8 cellular contexts compared by ENCODE assay signal in genomic region chr20:1802385-1803215, GRCh38.
A peak's percentile ranks its signal among the peaks of the same experiment; 100 is the strongest.
DNase-seq lines count a peak whose midpoint lies in the region; ATAC-seq and TF ChIP-seq lines count a peak whose summit lies in the region.

No MANE protein-coding gene starts in this region.

- DNase-seq in H4 (ENCODE audit: low spot score) (peak; percentile 39), NOMO-1 treated with dmso at 0.1 percent for 144 hours (lab: John Stamatoyannopoulos, UW; ENCODE audit: unreplicated experiment) (peak; percentile 84), amniotic stem cell (lab: John Stamatoyannopoulos, UW) (peak; percentile 35), right atrium auricular region (ENCODE audit: low spot score) (peak; percentile 81), posterior cingulate gyrus (peak; percentile 80 to 98 (median 90)), NCI-H510A treated with DMSO at 0.1 percent for 48 hours (lab: John Stamatoyannopoulos, UW) (no peak)

- ATAC-seq in GM18909 (IDR thresholded peaks at IDR 0.05; ENCODE audit: poor library complexity, unreplicated experiment): no peak

- H3K27ac ChIP-seq in C4-2B (no peak overlapping the region), right atrium auricular region (peak overlapping the region; percentile 66 to 69)

- peaks cover 0 to 30% of the 10 kb centered on the region in 2 donors for H3K4me1 ChIP-seq in right atrium auricular region

- intact Hi-C loops in posterior cingulate gyrus (cut with DNase I): loop anchor here (2.0 kb wide), 1 partner anchor 92 kb away; the partner anchor contains the start of gene SIRPA

- TF ChIP-seq CTCF in C4-2B (conservative IDR thresholded peaks at IDR 0.05) (peak; percentile 63), right atrium auricular region (IDR thresholded peaks at IDR 0.05) (peak; percentile 53 to 85)

- H3K4me3 ChIP-seq in right atrium auricular region: peak overlapping the region; percentile 49 to 70

- no peaks in the 10 kb centered on the region for H3K36me3 ChIP-seq in right atrium auricular region

- no peaks in the 10 kb centered on the region for H3K9me3 ChIP-seq in right atrium auricular region

- no peaks in the 10 kb centered on the region for H3K27me3 ChIP-seq in right atrium auricular region
